ENCODE assay signal across 1 cellular context in genomic region chr16:88622125-88622524, GRCh38.
TF ChIP-seq lines count a peak whose summit lies in the region.

No MANE protein-coding gene starts in this region.

TF ChIP-seq in K562, 482 proteins besides CTCF, POLR2A, EP300 and RAD21:
- TF ChIP-seq CBFA2T2 (conservative IDR thresholded peaks at IDR 0.05) (no peak), NFIC (IDR thresholded peaks at IDR 0.05) (peak; percentile 66)
